In the genomic region with DNA sequence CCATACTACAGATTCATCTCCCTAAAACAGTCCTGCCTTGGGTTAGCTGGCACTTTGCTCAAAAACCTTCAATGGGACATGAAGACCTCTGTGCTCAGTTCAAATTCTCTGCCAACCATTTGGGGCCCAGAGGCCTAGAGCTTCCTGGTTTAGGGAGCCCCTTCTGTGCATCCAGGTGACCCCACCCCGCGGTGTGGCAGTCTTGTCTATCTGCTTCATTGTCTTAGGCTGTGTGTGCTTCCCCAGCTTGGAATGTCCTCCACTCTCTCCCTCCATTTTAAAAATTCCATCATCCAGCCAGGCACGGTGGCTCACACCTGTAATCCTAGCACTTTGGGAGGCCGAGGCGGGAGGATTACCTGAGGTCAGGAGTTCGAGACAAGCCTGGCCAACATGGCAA, we compare ENCODE assay signal across 34 cellular contexts.
"Had no signal": no experiment of that assay in that cellular context is flagged by ENCODE, and none has a peak within 500 bp of the region (broad histone marks: within the 10 kb centered on the region; RNA-seq: fewer than 3 reads in every experiment).

No MANE protein-coding gene starts in this region.

- H3K36me3 ChIP-seq: ascending aorta, brain microvascular endothelial cell, breast epithelium had no signal

- H3K4me1 Mint-ChIP-seq: activated B cell treated with CpG ODN at 0.5 μM for 24 hours; activated CD4-positive, alpha-beta memory T cell treated with anti-CD3 and anti-CD28 coated beads, Interleukin-2, amount 10 ng/mL, durations not matched to agents 7 days and 5 days; activated CD4-positive, alpha-beta T cell treated with anti-CD3 and anti-CD28 coated beads, Interleukin-2, amount 10 ng/mL, durations not matched to agents 24 days and 14 days; activated CD8-positive, alpha-beta memory T cell treated with anti-CD3 and anti-CD28 coated beads, Interleukin-2, amount 10 ng/mL, durations not matched to agents 7 days and 5 days; activated naive CD4-positive, alpha-beta T cell treated with anti-CD3 and anti-CD28 coated beads, Interleukin-2, amount 10 ng/mL, durations not matched to agents 7 days and 5 days; activated naive CD4-positive, alpha-beta T cell treated with anti-CD3 and anti-CD28 coated beads, Interleukin-2, amount 50 U/mL, for 24 hours; activated naive CD8-positive, alpha-beta T cell treated with anti-CD3 and anti-CD28 coated beads, Interleukin-2, amount 10 ng/mL, durations not matched to agents 7 days and 5 days; activated naive CD8-positive, alpha-beta T cell treated with anti-CD3 and anti-CD28 coated beads, Interleukin-2, amount 50 U/mL, for 24 hours; T-cell had no signal

- H3K27ac ChIP-seq: ascending aorta, body of pancreas, brain microvascular endothelial cell, breast epithelium, VCaP had no signal

- H3K4me1 ChIP-seq: body of pancreas, breast epithelium had no signal

- H3K9me3 ChIP-seq: ascending aorta, body of pancreas had no signal

- DNase-seq: activated B cell treated with CpG ODN at 0.5 μM for 24 hours; activated CD4-positive, alpha-beta memory T cell treated with anti-CD3 and anti-CD28 coated beads, Interleukin-2, amount 10 ng/mL, durations not matched to agents 7 days and 5 days; activated CD4-positive, alpha-beta T cell treated with anti-CD3 and anti-CD28 coated beads for 4 hours; activated CD4-positive, alpha-beta T cell treated with anti-CD3 and anti-CD28 coated beads, Interleukin-2, amount 10 ng/mL, durations not matched to agents 24 days and 14 days; activated CD4-positive, alpha-beta T cell treated with anti-CD3 and anti-CD28 coated beads, Interleukin-2, amount 50 U/mL, for 1 hour; activated CD4-positive, alpha-beta T cell treated with anti-CD3 and anti-CD28 coated beads, Interleukin-2, amount 50 U/mL, for 4 hours; activated CD4-positive, CD25-positive, alpha-beta regulatory T cell treated with anti-CD3 and anti-CD28 coated beads, Interleukin-2, amount 50 U/mL, for 72 hours; activated CD8-positive, alpha-beta memory T cell treated with anti-CD3 and anti-CD28 coated beads for 24 hours; activated CD8-positive, alpha-beta memory T cell treated with anti-CD3 and anti-CD28 coated beads, Interleukin-2, amount 10 ng/mL, durations not matched to agents 7 days and 5 days; activated CD8-positive, alpha-beta memory T cell treated with anti-CD3 and anti-CD28 coated beads, Interleukin-2, amount 50 U/mL, for 48 hours; activated CD8-positive, alpha-beta T cell treated with anti-CD3 and anti-CD28 coated beads, Interleukin-2, amount 10 ng/mL, durations not matched to agents 7 days and 5 days; activated effector memory CD4-positive, alpha-beta T cell treated with Interleukin-2 at 50 U/mL for 16 hours; activated gamma-delta T cell; activated naive CD4-positive, alpha-beta T cell treated with anti-CD3 and anti-CD28 coated beads, Interleukin-2, amount 10 ng/mL, durations not matched to agents 7 days and 5 days; activated naive CD4-positive, alpha-beta T cell treated with Interleukin-2 at 50 U/mL for 16 hours; activated naive CD8-positive, alpha-beta T cell treated with anti-CD3 and anti-CD28 coated beads, Interleukin-2, amount 10 ng/mL, durations not matched to agents 7 days and 5 days; activated naive CD8-positive, alpha-beta T cell treated with anti-CD3 and anti-CD28 coated beads, Interleukin-2, amount 50 U/mL, for 24 hours; activated T-cell treated with anti-CD3 and anti-CD28 coated beads, Interleukin-2, amount 50 U/mL, for 24 hours; activated T-cell treated with anti-CD3 and anti-CD28 coated beads, Interleukin-2, amount 50 U/mL, for 48 hours; amygdala; anterior cingulate cortex; body of pancreas; brain microvascular endothelial cell; central memory CD4-positive, alpha-beta T cell; T-cell; T-helper 2 cell; T-helper 9 cell had no signal

- H3K9me3 Mint-ChIP-seq: activated CD4-positive, alpha-beta memory T cell treated with anti-CD3 and anti-CD28 coated beads, Interleukin-2, amount 10 ng/mL, durations not matched to agents 7 days and 5 days; activated CD4-positive, alpha-beta T cell treated with anti-CD3 and anti-CD28 coated beads, Interleukin-2, amount 10 ng/mL, durations not matched to agents 24 days and 14 days; activated naive CD4-positive, alpha-beta T cell treated with anti-CD3 and anti-CD28 coated beads, Interleukin-2, amount 50 U/mL, for 24 hours; activated T-helper 2 cell treated with anti-CD3 and anti-CD28 coated beads, Interferon-gamma antibody, Interleukin-2, Interleukin-4, amounts not matched to agents 10 μg/mL and 5 μg/mL and 100 μg/mL, durations not matched to agents 14 hours and 24 hours and 36 hours had no signal

- H3K27me3 ChIP-seq: ascending aorta, body of pancreas, brain microvascular endothelial cell, breast epithelium had no signal

- H3K27ac Mint-ChIP-seq: activated B cell treated with CpG ODN at 0.5 μM for 24 hours; activated CD4-positive, alpha-beta memory T cell treated with anti-CD3 and anti-CD28 coated beads, Interleukin-2, amount 10 ng/mL, durations not matched to agents 7 days and 5 days; activated CD4-positive, alpha-beta T cell treated with anti-CD3 and anti-CD28 coated beads, Interleukin-2, amount 10 ng/mL, durations not matched to agents 24 days and 14 days; activated CD8-positive, alpha-beta memory T cell treated with anti-CD3 and anti-CD28 coated beads, Interleukin-2, amount 10 ng/mL, durations not matched to agents 7 days and 5 days; activated CD8-positive, alpha-beta T cell treated with anti-CD3 and anti-CD28 coated beads, Interleukin-2, amount 10 ng/mL, durations not matched to agents 7 days and 5 days; activated naive CD4-positive, alpha-beta T cell treated with anti-CD3 and anti-CD28 coated beads, Interleukin-2, amount 10 ng/mL, durations not matched to agents 7 days and 5 days; activated naive CD4-positive, alpha-beta T cell treated with anti-CD3 and anti-CD28 coated beads, Interleukin-2, amount 50 U/mL, for 24 hours; activated naive CD8-positive, alpha-beta T cell; activated naive CD8-positive, alpha-beta T cell treated with anti-CD3 and anti-CD28 coated beads, Interleukin-2, amount 10 ng/mL, durations not matched to agents 7 days and 5 days; activated naive CD8-positive, alpha-beta T cell treated with anti-CD3 and anti-CD28 coated beads, Interleukin-2, amount 50 U/mL, for 24 hours; activated T-cell treated with anti-CD3 and anti-CD28 coated beads, Interleukin-2, amount 50 U/mL, for 24 hours; activated T-helper 2 cell treated with anti-CD3 and anti-CD28 coated beads, Interferon-gamma antibody, Interleukin-2, Interleukin-4, amounts not matched to agents 10 μg/mL and 5 μg/mL and 100 μg/mL, durations not matched to agents 14 hours and 24 hours and 36 hours; T-cell; T-helper 2 cell treated with Interferon-gamma antibody and Interleukin-4, amounts not matched to agents 5 μg/mL and 100 μg/mL, for 36 hours had no signal

- H3K4me3 ChIP-seq: ascending aorta, body of pancreas, breast epithelium had no signal

- H3K36me3 Mint-ChIP-seq: activated CD8-positive, alpha-beta memory T cell treated with anti-CD3 and anti-CD28 coated beads, Interleukin-2, amount 10 ng/mL, durations not matched to agents 7 days and 5 days; activated naive CD4-positive, alpha-beta T cell treated with anti-CD3 and anti-CD28 coated beads, Interleukin-2, amount 10 ng/mL, durations not matched to agents 7 days and 5 days; activated naive CD8-positive, alpha-beta T cell treated with anti-CD3 and anti-CD28 coated beads, Interleukin-2, amount 10 ng/mL, durations not matched to agents 7 days and 5 days; T-cell had no signal

- ATAC-seq: activated CD8-positive, alpha-beta memory T cell treated with anti-CD3 and anti-CD28 coated beads, Interleukin-2, amount 10 ng/mL, durations not matched to agents 7 days and 5 days; activated CD8-positive, alpha-beta T cell treated with anti-CD3 and anti-CD28 coated beads, Interleukin-2, amount 10 ng/mL, durations not matched to agents 7 days and 5 days; activated naive CD8-positive, alpha-beta T cell treated with anti-CD3 and anti-CD28 coated beads, Interleukin-2, amount 50 U/mL, for 24 hours; body of pancreas; T-cell had no signal

- H3K4me3 Mint-ChIP-seq: activated B cell treated with CpG ODN at 0.5 μM for 24 hours; activated CD4-positive, alpha-beta memory T cell treated with anti-CD3 and anti-CD28 coated beads, Interleukin-2, amount 10 ng/mL, durations not matched to agents 7 days and 5 days; activated CD4-positive, alpha-beta T cell treated with anti-CD3 and anti-CD28 coated beads, Interleukin-2, amount 10 ng/mL, durations not matched to agents 24 days and 14 days; activated CD8-positive, alpha-beta memory T cell treated with anti-CD3 and anti-CD28 coated beads, Interleukin-2, amount 10 ng/mL, durations not matched to agents 7 days and 5 days; activated CD8-positive, alpha-beta T cell treated with anti-CD3 and anti-CD28 coated beads, Interleukin-2, amount 10 ng/mL, durations not matched to agents 7 days and 5 days; activated naive CD4-positive, alpha-beta T cell treated with anti-CD3 and anti-CD28 coated beads, Interleukin-2, amount 10 ng/mL, durations not matched to agents 7 days and 5 days; activated naive CD4-positive, alpha-beta T cell treated with anti-CD3 and anti-CD28 coated beads, Interleukin-2, amount 50 U/mL, for 24 hours; activated naive CD8-positive, alpha-beta T cell; activated naive CD8-positive, alpha-beta T cell treated with anti-CD3 and anti-CD28 coated beads, Interleukin-2, amount 10 ng/mL, durations not matched to agents 7 days and 5 days; activated naive CD8-positive, alpha-beta T cell treated with anti-CD3 and anti-CD28 coated beads, Interleukin-2, amount 50 U/mL, for 24 hours; activated T-cell treated with anti-CD3 and anti-CD28 coated beads, Interleukin-2, amount 50 U/mL, for 24 hours; T-cell; T-helper 2 cell treated with Interferon-gamma antibody and Interleukin-4, amounts not matched to agents 5 μg/mL and 100 μg/mL, for 36 hours had no signal
